ENCODE assay signal across 1 cellular context in genomic region chr2:70687461-70687795, GRCh38.
TF ChIP-seq lines count a peak whose summit lies in the region.

No MANE protein-coding gene starts in this region.

TF ChIP-seq in H1, 55 proteins besides CTCF, POLR2A, EP300 and RAD21 (continued from another document):
- TF ChIP-seq CHD7 (IDR thresholded peaks at IDR 0.05; ENCODE audit: insufficient replicate concordance, low read length) (no peak), KDM5A (IDR thresholded peaks at IDR 0.05; ENCODE audit: low read length) (no peak), JUN (IDR thresholded peaks at IDR 0.05; ENCODE audit: low read depth, low read length) (no peak), EGR1 (IDR thresholded peaks at IDR 0.05; ENCODE audit: borderline replicate concordance, low read depth, low read length) (no peak), KDM1A (IDR thresholded peaks at IDR 0.05; ENCODE audit: borderline replicate concordance, low read length) (no peak)
TF ChIP-seq in H1: peak in this region for 0.
